ENCODE assay signal across 8 cellular contexts in the genomic region with DNA sequence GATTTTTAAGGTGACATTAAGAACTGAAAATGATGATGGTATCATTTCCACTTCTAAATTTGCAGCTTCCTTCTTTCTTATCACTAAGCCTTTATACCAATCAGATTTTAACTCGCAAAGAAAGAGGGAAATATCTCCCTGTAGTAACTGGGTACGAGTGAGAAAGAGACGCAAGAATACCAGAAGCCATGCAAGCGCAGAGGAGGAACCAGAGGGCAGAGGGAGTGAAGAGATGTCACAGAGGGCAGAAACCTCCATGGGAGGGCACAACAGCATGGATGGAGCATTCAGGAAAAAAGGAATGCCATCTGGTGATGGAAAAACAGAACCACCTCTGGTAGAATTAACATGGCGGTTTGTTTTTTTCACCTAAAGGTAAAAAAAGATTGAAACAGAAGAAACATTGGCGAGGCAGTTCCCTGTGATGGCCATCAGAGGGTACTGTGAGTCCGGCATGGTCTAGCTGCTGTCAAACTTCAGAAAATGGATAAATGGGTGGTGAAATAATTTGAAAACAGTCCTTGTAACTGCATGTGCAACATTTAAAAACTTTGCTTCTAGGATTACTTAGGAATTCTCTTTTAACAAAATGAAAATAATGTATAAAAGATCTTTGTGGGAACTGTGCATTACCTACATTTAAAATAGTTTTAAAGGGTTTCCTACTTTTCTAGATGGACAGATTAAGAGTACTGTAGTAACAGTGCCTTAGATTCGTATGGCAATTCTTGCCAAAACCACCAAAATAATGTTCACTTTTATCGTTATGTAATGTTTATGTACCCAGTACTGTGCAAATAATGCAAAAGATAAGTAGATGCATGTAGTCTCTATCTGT.
DNase-seq lines count a peak whose midpoint lies in the region; ATAC-seq, FAIRE-seq and TF ChIP-seq lines count a peak whose summit lies in the region.

No MANE protein-coding gene starts in this region.

- intact Hi-C loops in heart right ventricle (cut with DNase I): no loop called here
- intact Hi-C loops in left ventricle myocardium superior (cut with micrococcal nuclease): no loop called here
- intact Hi-C loops in K562 (cut with micrococcal nuclease): loop anchor here (2.0 to 5.0 kb wide), 2 partner anchors 168 to 376 kb away; no protein-coding TSS in a partner anchor

- in situ Hi-C loops in K562 (cut with MboI): no loop called here

- no peaks in the 10 kb centered on the region for H3K79me2 ChIP-seq in K562 (ENCODE audit: control insufficient read depth, insufficient read depth, low read length)

- H2AFZ ChIP-seq in K562 (ENCODE audit: low read depth, low read length): no peak overlapping the region

- H3K27ac ChIP-seq in heart right ventricle: no peak overlapping the region
- H3K27ac ChIP-seq in K562 (ENCODE audit: extremely low read depth, low read depth, low read length): no peak overlapping the region
- no peak overlapping the region for H3K27ac ChIP-seq in liver (ENCODE audit: low read depth in 1 of 2, low read length in 2 of 2)

- H3K9me3 ChIP-seq in heart right ventricle: no peaks in the 10 kb centered on the region
- H3K9me3 ChIP-seq in K562 (replicated peaks; ENCODE audit: control insufficient read depth, insufficient read depth, low read depth, low read length): no peaks in the 10 kb centered on the region
- H3K9me3 ChIP-seq in liver (ENCODE audit: control insufficient read depth in 4 of 4, low read length in 3 of 4): no peaks in the 10 kb centered on the region

- peak; percentile 77 for FAIRE-seq in K562 (lab: Jason Lieb, UNC)

- no peak for TF ChIP-seq POLR2A in K562 (conservative IDR thresholded peaks at IDR 0.05)

- TF ChIP-seq CTCF in heart right ventricle (IDR thresholded peaks at IDR 0.05) (peak; percentile 12 to 63 (median 55)), K562 (IDR thresholded peaks at IDR 0.05 in 2 of 3, conservative IDR thresholded peaks at IDR 0.05 in 1 of 3; ENCODE audit: insufficient read depth in 2 of 3, low read depth in 1 of 3, low read length in 3 of 3) (peak; percentile 61 to 83 (median 77)), liver (IDR thresholded peaks at IDR 0.05; ENCODE audit: low read depth, low read length, missing input control) (peak; percentile 62)

- POLR2A ChIA-PET in K562 (lab: Yijun Ruan, JAX): interaction anchor here (1.5 kb wide), 1 partner anchor 11 kb away, joined by 3 read pairs; no protein-coding TSS in a partner anchor

- TF ChIP-seq EP300 in K562 (IDR thresholded peaks at IDR 0.05; ENCODE audit: low read length): no peak

- peak in 1 of 8 donors; percentile 35 for ATAC-seq in heart right ventricle
- no peak for ATAC-seq in left ventricle myocardium superior
- peak; percentile 93 for ATAC-seq in K562
- no peak for ATAC-seq in stimulated activated naive CD8-positive, alpha-beta T cell treated with anti-CD3 and anti-CD28 coated beads, Interleukin-15, Interleukin-2, amounts not matched to agents 100 U/mL and 50 U/mL, for 24 hours
- ATAC-seq in GM19023 (IDR thresholded peaks at IDR 0.05; ENCODE audit: unreplicated experiment): no peak

- DNase-seq in heart right ventricle: no peak
- DNase-seq in left ventricle myocardium superior: no peak
- peak; percentile 38 for DNase-seq in LHCN-M2 (ENCODE audit: low read depth)
- peak; percentile 25 to 57 (median 32) for DNase-seq in K562 (ENCODE audit: extremely low read depth in 1 of 4, low spot score in 3 of 4)
- DNase-seq in stimulated activated naive CD8-positive, alpha-beta T cell treated with anti-CD3 and anti-CD28 coated beads, Interleukin-15, Interleukin-2, amounts not matched to agents 100 U/mL and 50 U/mL, for 24 hours: no peak
- DNase-seq in NCI-H226: no peak

- CTCF ChIA-PET in K562 (lab: Yijun Ruan, JAX; ENCODE audit: low intra/inter-chr PET ratio): interaction anchor here (0.6 to 1.3 kb wide), 3 partner anchors 111 to 510 kb away, joined by 4 read pairs; no protein-coding TSS in a partner anchor

- WGBS in heart right ventricle, 2 donors: 83 to 85% methylated on average over 9 of the region's 9 CpGs
- WGBS in K562 (ENCODE audit: insufficient coverage, low coverage, missing lambda C conversion rate): 40% methylated on average over 9 of the region's 9 CpGs
- WGBS in liver: 80% methylated on average over 9 of the region's 9 CpGs

- BruUV-seq in K562 (replicated peaks; lab: Mats Ljungman, UMichigan): no TSS peak

- H3K4me1 ChIP-seq in heart right ventricle (peaks cover 0 to 11% (median 0%) of the 10 kb centered on the region in 9 donors), K562 (replicated peaks in 1 of 2; ENCODE audit: control insufficient read depth in 2 of 2, insufficient read depth in 2 of 2, low read length in 2 of 2) (no peaks in the 10 kb centered on the region), liver (ENCODE audit: control insufficient read depth in 4 of 4, insufficient read depth in 4 of 4, low read length in 3 of 4) (peaks cover 0 to 2% (median 0%) of the 10 kb centered on the region in 4 donors)

- H3K4me3 ChIP-seq in heart right ventricle (no peak overlapping the region), K562 (no peak overlapping the region), liver (ENCODE audit: low read depth in 1 of 3, low read length in 3 of 3) (no peak overlapping the region)

- H3K9ac ChIP-seq in K562 (ENCODE audit: insufficient read depth in 1 of 2, low read depth in 2 of 2, low read length in 2 of 2) (no peak overlapping the region), liver (ENCODE audit: low read depth in 1 of 2, low read length in 2 of 2) (no peak overlapping the region)

- no peaks in the 10 kb centered on the region for H3K9me1 ChIP-seq in K562 (ENCODE audit: control insufficient read depth, insufficient read depth, low read length)

- H3K4me2 ChIP-seq in K562 (ENCODE audit: insufficient read depth, low read length): no peak overlapping the region

- peaks cover 0 to 25% (median 0%) of the 10 kb centered on the region in 9 donors for H3K36me3 ChIP-seq in heart right ventricle
- 0 out of 3 replicates have a peak, but pooled peaks cover 4% of the 10 kb centered on the region for H3K36me3 ChIP-seq in K562 (ENCODE audit: control insufficient read depth, insufficient read depth, low read length)
- H3K36me3 ChIP-seq in liver (ENCODE audit: control insufficient read depth in 4 of 4, insufficient read depth in 3 of 4, low read depth in 1 of 4, low read length in 3 of 4): peaks cover 0 to 3% (median 0%) of the 10 kb centered on the region in 4 donors

- H3K27me3 ChIP-seq in heart right ventricle: no peaks in the 10 kb centered on the region
- no peaks in the 10 kb centered on the region for H3K27me3 ChIP-seq in K562 (ENCODE audit: control insufficient read depth in 2 of 2, insufficient read depth in 2 of 2, low read length in 2 of 2)
- H3K27me3 ChIP-seq in liver (ENCODE audit: control insufficient read depth in 4 of 4, insufficient read depth in 4 of 4, low read length in 3 of 4): no peaks in the 10 kb centered on the region

- peak; percentile 52 to 78 for TF ChIP-seq RAD21 in K562 (CRISPR knock-in tag; conservative IDR thresholded peaks at IDR 0.05 in 1 of 2, IDR thresholded peaks at IDR 0.05 in 1 of 2)
- peak; percentile 80 to 88 for TF ChIP-seq RAD21 in liver (IDR thresholded peaks at IDR 0.05)

- no peaks in the 10 kb centered on the region for H4K20me1 ChIP-seq in K562 (replicated peaks; ENCODE audit: control insufficient read depth, insufficient read depth, low read length)

TF ChIP-seq in K562, 482 proteins besides CTCF, POLR2A, EP300 and RAD21:
- peak; percentile 39; the same call in 1 of the 2 replicates for TF ChIP-seq CC2D1A (IDR thresholded peaks at IDR 0.05)
- TF ChIP-seq YY1 (IDR thresholded peaks at IDR 0.05; ENCODE audit: borderline replicate concordance in 1 of 3, control insufficient read depth in 1 of 3, extremely low read depth in 1 of 3, insufficient read depth in 3 of 3, insufficient read length in 1 of 3, insufficient replicate concordance in 2 of 3, low read depth in 1 of 3, low read length in 2 of 3): peak in 1 of 3 experiments; percentile 3
- TF ChIP-seq ZNF384 (IDR thresholded peaks at IDR 0.05; ENCODE audit: low read depth, low read length): 0 out of 2 replicates have a peak, but pooled peaks have one; percentile 39
- TF ChIP-seq MEIS2 (IDR thresholded peaks at IDR 0.05; ENCODE audit: partially characterized antibody): peak; percentile 11
- TF ChIP-seq RAD51 (IDR thresholded peaks at IDR 0.05; ENCODE audit: borderline replicate concordance, low read depth): no peak
- TF ChIP-seq SMC3 (conservative IDR thresholded peaks at IDR 0.05; ENCODE audit: insufficient read depth, low read depth, low read length): peak; percentile 60
- no peak for TF ChIP-seq ETV1 (tag; conservative IDR thresholded peaks at IDR 0.05; ENCODE audit: low read depth)
TF ChIP-seq in K562: peak in this region for 5.

TF ChIP-seq in liver, 16 proteins besides CTCF, POLR2A, EP300 and RAD21:
- TF ChIP-seq FOXA2 (IDR thresholded peaks at IDR 0.05) (no peak), SP1 (IDR thresholded peaks at IDR 0.05) (no peak), TAF1 (conservative IDR thresholded peaks at IDR 0.05) (no peak)
- TF ChIP-seq, protein P1, sequence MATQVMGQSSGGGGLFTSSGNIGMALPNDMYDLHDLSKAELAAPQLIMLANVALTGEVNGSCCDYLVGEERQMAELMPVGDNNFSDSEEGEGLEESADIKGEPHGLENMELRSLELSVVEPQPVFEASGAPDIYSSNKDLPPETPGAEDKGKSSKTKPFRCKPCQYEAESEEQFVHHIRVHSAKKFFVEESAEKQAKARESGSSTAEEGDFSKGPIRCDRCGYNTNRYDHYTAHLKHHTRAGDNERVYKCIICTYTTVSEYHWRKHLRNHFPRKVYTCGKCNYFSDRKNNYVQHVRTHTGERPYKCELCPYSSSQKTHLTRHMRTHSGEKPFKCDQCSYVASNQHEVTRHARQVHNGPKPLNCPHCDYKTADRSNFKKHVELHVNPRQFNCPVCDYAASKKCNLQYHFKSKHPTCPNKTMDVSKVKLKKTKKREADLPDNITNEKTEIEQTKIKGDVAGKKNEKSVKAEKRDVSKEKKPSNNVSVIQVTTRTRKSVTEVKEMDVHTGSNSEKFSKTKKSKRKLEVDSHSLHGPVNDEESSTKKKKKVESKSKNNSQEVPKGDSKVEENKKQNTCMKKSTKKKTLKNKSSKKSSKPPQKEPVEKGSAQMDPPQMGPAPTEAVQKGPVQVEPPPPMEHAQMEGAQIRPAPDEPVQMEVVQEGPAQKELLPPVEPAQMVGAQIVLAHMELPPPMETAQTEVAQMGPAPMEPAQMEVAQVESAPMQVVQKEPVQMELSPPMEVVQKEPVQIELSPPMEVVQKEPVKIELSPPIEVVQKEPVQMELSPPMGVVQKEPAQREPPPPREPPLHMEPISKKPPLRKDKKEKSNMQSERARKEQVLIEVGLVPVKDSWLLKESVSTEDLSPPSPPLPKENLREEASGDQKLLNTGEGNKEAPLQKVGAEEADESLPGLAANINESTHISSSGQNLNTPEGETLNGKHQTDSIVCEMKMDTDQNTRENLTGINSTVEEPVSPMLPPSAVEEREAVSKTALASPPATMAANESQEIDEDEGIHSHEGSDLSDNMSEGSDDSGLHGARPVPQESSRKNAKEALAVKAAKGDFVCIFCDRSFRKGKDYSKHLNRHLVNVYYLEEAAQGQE (IDR thresholded peaks at IDR 0.05): no peak

Comparison
In these comparisons a context has a peak if more than half of its experiments do, and no peak if none do; other contexts are left out.
1. DNase-seq: peak in LHCN-M2 (single experiment) and K562 (4 of 4); none in heart right ventricle (0 of 2), left ventricle myocardium superior (single experiment), stimulated activated naive CD8-positive, alpha-beta T cell treated with anti-CD3 and anti-CD28 coated beads, Interleukin-15, Interleukin-2, amounts not matched to agents 100 U/mL and 50 U/mL, for 24 hours (single experiment) and NCI-H226 (single experiment).
2. Peak in every context shown above with its lines, with median percentiles within 50 percentile points of each other: CTCF ChIP-seq.